Comparison of ENCODE assay signal across 8 cellular contexts in genomic region chr12:116588390-116589028, GRCh38. TPM values are rescaled to one million over a fixed set of nuclear protein-coding genes. Genes with fewer than 3 reads are reported as not detected.
"Had no signal": no experiment of that assay in that cellular context is flagged by ENCODE, and none has a peak within 500 bp of the region (broad histone marks: within the 10 kb centered on the region; RNA-seq: fewer than 3 reads in every experiment).

No MANE protein-coding gene starts in this region.

- H3K4me2 ChIP-seq: KMS-11 had no signal

- H3K27ac ChIP-seq: HL-60, KMS-11 had no signal

- ATAC-seq: HepG2 had no signal

- DNase-seq: IMR-90, KBM-7, KG1 had no signal

- H3K9ac ChIP-seq: KMS-11 had no signal

- FAIRE-seq: HepG2, HTR-8/SVneo had no signal

RNA-seq across cellular contexts. Expression of gene MAP1LC3B2, which starts 29.3 kb away (rescaled TPM):
- total RNA-seq: HT-29, IMR-90 had no signal
